ENCODE assay signal across 19 cellular contexts in genomic region chr2:100060875-100061274, GRCh38.
DNase-seq lines count a peak whose midpoint lies in the region; ATAC-seq and TF ChIP-seq lines count a peak whose summit lies in the region.
"Had no signal": no experiment of that assay in that cellular context is flagged by ENCODE, and none has a peak within 500 bp of the region (broad histone marks: within the 10 kb centered on the region; RNA-seq: fewer than 3 reads in every experiment).

No MANE protein-coding gene starts in this region.

- peak; percentile 65 for ATAC-seq in activated CD4-positive, CD25-positive, alpha-beta regulatory T cell treated with anti-CD3 and anti-CD28 coated beads, Interleukin-2, amount 50 U/mL, for 24 hours
- ATAC-seq in CD8-positive, alpha-beta T cell, result peak; percentile 67
- ATAC-seq in activated B cell treated with CpG ODN at 0.5 μM for 24 hours (ENCODE audit: low read depth) (no peak), memory B cell (ENCODE audit: low read depth) (no peak), GM19452 (IDR thresholded peaks at IDR 0.05; ENCODE audit: unreplicated experiment) (no peak)

- CTCF ChIA-PET in CD8-positive, alpha-beta T cell (lab: Charles Lee), result interaction anchor here (1.1 kb wide), 1 partner anchor 59 kb away, joined by 3 read pairs; no protein-coding TSS in a partner anchor
- CTCF ChIA-PET in activated B cell treated with CpG ODN at 0.5 μM for 24 hours (lab: Charles Lee), result interaction anchor here (0.6 kb wide), 1 partner anchor 317 kb away, joined by 3 read pairs; no protein-coding TSS in a partner anchor

- H3K4me1 Mint-ChIP-seq in CD8-positive, alpha-beta T cell (ENCODE audit: low read depth), result peaks cover 26% of the 10 kb centered on the region
- H3K4me1 Mint-ChIP-seq in activated B cell treated with CpG ODN at 0.5 μM for 24 hours, result peaks cover 72% of the 10 kb centered on the region
- peaks cover 58% of the 10 kb centered on the region for H3K4me1 Mint-ChIP-seq in memory B cell

- peak overlapping the region; percentile 75 for H3K27ac Mint-ChIP-seq in CD8-positive, alpha-beta T cell
- H3K27ac Mint-ChIP-seq in activated B cell treated with CpG ODN at 0.5 μM for 24 hours, result peak overlapping the region; percentile 54
- H3K27ac Mint-ChIP-seq in memory B cell, result peak overlapping the region; percentile 58
- H3K27ac Mint-ChIP-seq: HFFc6 had no signal

- H3K27me3 Mint-ChIP-seq in CD8-positive, alpha-beta T cell (ENCODE audit: low read depth), result peaks cover 2% of the 10 kb centered on the region
- H3K27me3 Mint-ChIP-seq in activated B cell treated with CpG ODN at 0.5 μM for 24 hours, result no peaks in the 10 kb centered on the region
- no peaks in the 10 kb centered on the region for H3K27me3 Mint-ChIP-seq in memory B cell

- H3K4me3 ChIP-seq in CD8-positive, alpha-beta T cell (ENCODE audit: low read depth, low read length), result no peak overlapping the region
- H3K4me3 ChIP-seq: BLaER1 treated with 17β-estradiol and CSF1 and Interleukin-3, amounts not matched to agents 10 nM and 100 nM; esophagus muscularis mucosa had no signal

- H3K9me3 ChIP-seq in CD8-positive, alpha-beta T cell (ENCODE audit: low read length), result no peaks in the 10 kb centered on the region

- no peak overlapping the region for H3K27ac ChIP-seq in CD8-positive, alpha-beta T cell (ENCODE audit: low read depth, low read length)
- H3K27ac ChIP-seq: BLaER1 treated with 17β-estradiol and CSF1 and Interleukin-3, amounts not matched to agents 10 nM and 100 nM; esophagus muscularis mucosa had no signal

- DNase-seq in activated CD4-positive, CD25-positive, alpha-beta regulatory T cell treated with anti-CD3 and anti-CD28 coated beads, Interleukin-2, amount 50 U/mL, for 72 hours, result no peak
- DNase-seq in CD8-positive, alpha-beta T cell, result peak in 1 of 7 experiments; percentile 25
- DNase-seq in activated B cell treated with CpG ODN at 0.5 μM for 24 hours, result no peak
- DNase-seq in memory B cell (ENCODE audit: low spot score in 2 of 2), result no peak
- DNase-seq in NCI-H2227 treated with DMSO at 0.1 percent for 48 hours (lab: John Stamatoyannopoulos, UW), result no peak
- DNase-seq in superior temporal gyrus (ENCODE audit: extremely low spot score), result no peak
- DNase-seq: 8988T; amniotic stem cell; caudate nucleus; DMS79; HFFc6; NCI-H1694 treated with DMSO at 0.1 percent for 48 hours; NCI-H446 treated with DMSO at 0.1 percent for 48 hours; NK-92 treated with Interleukin-12 subunit alpha and Interleukin-12 subunit beta, amount 100 ng/mL, for 24 hours; trophoblast cell had no signal

- H3K36me3 Mint-ChIP-seq in CD8-positive, alpha-beta T cell, result peaks cover 2% of the 10 kb centered on the region
- H3K36me3 Mint-ChIP-seq in activated B cell treated with CpG ODN at 0.5 μM for 24 hours (ENCODE audit: low read depth), result peaks cover 72% of the 10 kb centered on the region
- peaks cover 47% of the 10 kb centered on the region for H3K36me3 Mint-ChIP-seq in memory B cell

- H3K4me3 Mint-ChIP-seq in CD8-positive, alpha-beta T cell, result no peak overlapping the region
- no peak overlapping the region for H3K4me3 Mint-ChIP-seq in activated B cell treated with CpG ODN at 0.5 μM for 24 hours
- H3K4me3 Mint-ChIP-seq in memory B cell, result no peak overlapping the region
- H3K4me3 Mint-ChIP-seq: HFFc6 had no signal

- no peaks in the 10 kb centered on the region for H3K36me3 ChIP-seq in CD8-positive, alpha-beta T cell (ENCODE audit: insufficient read depth, low read length)
- H3K36me3 ChIP-seq: esophagus muscularis mucosa had no signal

- peaks cover 3% of the 10 kb centered on the region for H3K9me3 Mint-ChIP-seq in CD8-positive, alpha-beta T cell
- H3K9me3 Mint-ChIP-seq in activated B cell treated with CpG ODN at 0.5 μM for 24 hours, result peaks cover 3% of the 10 kb centered on the region
- H3K9me3 Mint-ChIP-seq in memory B cell, result peaks cover 2% of the 10 kb centered on the region

- H3K4me1 ChIP-seq in CD8-positive, alpha-beta T cell (ENCODE audit: insufficient read depth, low read length), result peaks cover 6% of the 10 kb centered on the region

- TF ChIP-seq CTCF in CD8-positive, alpha-beta T cell (IDR thresholded peaks at IDR 0.05), result no peak
- TF ChIP-seq CTCF in activated B cell treated with CpG ODN at 0.5 μM for 24 hours (IDR thresholded peaks at IDR 0.05), result no peak

- POLR2A ChIA-PET in CD8-positive, alpha-beta T cell (lab: Charles Lee), result interaction anchor here (2.1 kb wide), 1 partner anchor 10 kb away, joined by 6 read pairs; no protein-coding TSS in a partner anchor
- POLR2A ChIA-PET in activated B cell treated with CpG ODN at 0.5 μM for 24 hours (lab: Charles Lee), result interaction anchor here (0.8 to 1.6 kb wide), 2 partner anchors 81 to 174 kb away, joined by 3 to 4 read pairs; partner anchors contain the start of gene AFF3

- intact Hi-C loops in CD8-positive, alpha-beta T cell (cut with DNase I, micrococcal nuclease), result no loop called here
- intact Hi-C loops in activated B cell treated with CpG ODN at 0.5 μM for 24 hours (cut with micrococcal nuclease), result no loop called here

- no peaks in the 10 kb centered on the region for H3K27me3 ChIP-seq in CD8-positive, alpha-beta T cell (ENCODE audit: insufficient read depth, low read length)
- H3K27me3 ChIP-seq: BLaER1 treated with 17β-estradiol and CSF1 and Interleukin-3, amounts not matched to agents 10 nM and 100 nM; esophagus muscularis mucosa had no signal

Comparison
In these comparisons a context has a peak if more than half of its experiments do, and no peak if none do; other contexts are left out.
1. ATAC-seq: peak in activated CD4-positive, CD25-positive, alpha-beta regulatory T cell treated with anti-CD3 and anti-CD28 coated beads, Interleukin-2, amount 50 U/mL, for 24 hours (2 of 2) and CD8-positive, alpha-beta T cell (single experiment); none in activated B cell treated with CpG ODN at 0.5 μM for 24 hours (single experiment), memory B cell (single experiment) and GM19452 (single experiment).
2. Peak in every context shown above with its lines, with median percentiles within 50 percentile points of each other: H3K27ac Mint-ChIP-seq.